Comparison of ENCODE assay signal across 1 cellular context in the genomic region with DNA sequence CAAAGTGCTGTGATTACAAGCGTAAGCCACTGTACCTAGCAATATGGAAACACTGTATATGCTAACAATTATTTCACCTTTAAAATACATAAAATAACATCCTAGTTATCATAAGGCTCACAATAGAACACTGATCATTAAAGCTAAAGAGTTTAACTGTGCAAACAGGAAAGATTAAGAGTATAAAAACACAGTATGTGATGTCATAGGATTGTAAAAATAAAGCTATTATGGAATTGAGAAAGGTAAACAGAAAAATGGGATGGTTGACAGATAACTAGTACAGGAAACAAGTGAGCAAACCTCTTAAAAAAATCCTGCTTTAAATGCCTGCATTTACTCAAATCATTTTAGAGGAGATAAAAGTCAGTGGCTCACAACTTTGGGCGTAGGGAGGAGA.
TF ChIP-seq lines count a peak whose summit lies in the region.

No MANE protein-coding gene starts in this region.

TF ChIP-seq in HEK293, 187 proteins besides CTCF, POLR2A, EP300 and RAD21 (continued from another document and continues in another):
- no peak for TF ChIP-seq PRDM4 (tag by site-specific recombination; IDR thresholded peaks at IDR 0.05)
- no peak for TF ChIP-seq ZNF600 (tag by site-specific recombination; IDR thresholded peaks at IDR 0.05)
- TF ChIP-seq FEZF1 (tag by site-specific recombination; IDR thresholded peaks at IDR 0.05) = peak; percentile 95
- 0 out of 2 replicates have a peak, but pooled peaks have one; percentile 53 for TF ChIP-seq BCL11B (tag by site-specific recombination; IDR thresholded peaks at IDR 0.05; ENCODE audit: low read depth)
- TF ChIP-seq ZFHX2 (tag by site-specific recombination; conservative IDR thresholded peaks at IDR 0.05) = no peak
- TF ChIP-seq PRDM1 (tag by site-specific recombination; IDR thresholded peaks at IDR 0.05) = no peak
- no peak for TF ChIP-seq ZFP37 (tag by site-specific recombination; IDR thresholded peaks at IDR 0.05)
- TF ChIP-seq ZNF138 (tag by site-specific recombination; IDR thresholded peaks at IDR 0.05; ENCODE audit: borderline replicate concordance) = no peak
- no peak for TF ChIP-seq ZNF121 (tag by site-specific recombination; IDR thresholded peaks at IDR 0.05)
- TF ChIP-seq SCRT1 (tag by site-specific recombination; IDR thresholded peaks at IDR 0.05; ENCODE audit: borderline replicate concordance) = peak; percentile 52; the same call in 1 of the 2 replicates
- TF ChIP-seq INSM2 (tag by site-specific recombination; IDR thresholded peaks at IDR 0.05) = no peak
- TF ChIP-seq ATF2 (tag by site-specific recombination; IDR thresholded peaks at IDR 0.05; ENCODE audit: low read depth) = peak; percentile 81
- TF ChIP-seq ZNF843 (tag by site-specific recombination; IDR thresholded peaks at IDR 0.05) = peak; percentile 85
- no peak for TF ChIP-seq ZNF10 (tag by site-specific recombination; IDR thresholded peaks at IDR 0.05)
- TF ChIP-seq ZNF114 (tag by site-specific recombination; IDR thresholded peaks at IDR 0.05) = no peak
- TF ChIP-seq, protein P1, sequence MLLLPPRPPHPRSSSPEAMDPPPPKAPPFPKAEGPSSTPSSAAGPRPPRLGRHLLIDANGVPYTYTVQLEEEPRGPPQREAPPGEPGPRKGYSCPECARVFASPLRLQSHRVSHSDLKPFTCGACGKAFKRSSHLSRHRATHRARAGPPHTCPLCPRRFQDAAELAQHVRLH (tag by site-specific recombination; IDR thresholded peaks at IDR 0.05) = 0 out of 2 replicates have a peak, but pooled peaks have one; percentile 29
- peak; percentile 38; the same call in 1 of the 2 replicates for TF ChIP-seq KLF8 (tag by site-specific recombination; IDR thresholded peaks at IDR 0.05)
- no peak for TF ChIP-seq ZNF175 (tag by site-specific recombination; IDR thresholded peaks at IDR 0.05)
- no peak for TF ChIP-seq ZBTB10 (tag by site-specific recombination; IDR thresholded peaks at IDR 0.05)
- no peak for TF ChIP-seq ZNF544 (tag by site-specific recombination; IDR thresholded peaks at IDR 0.05)
- no peak for TF ChIP-seq ZNF274 (IDR thresholded peaks at IDR 0.05; ENCODE audit: low read length)
- no peak for TF ChIP-seq ZNF274 (tag by site-specific recombination; IDR thresholded peaks at IDR 0.05; ENCODE audit: borderline replicate concordance)
- TF ChIP-seq ZNF394 (tag by site-specific recombination; IDR thresholded peaks at IDR 0.05; ENCODE audit: borderline replicate concordance) = no peak
- TF ChIP-seq ZFP69B (tag by site-specific recombination; IDR thresholded peaks at IDR 0.05) = no peak
- TF ChIP-seq ZNF768 (tag by site-specific recombination; IDR thresholded peaks at IDR 0.05) = no peak
- no peak for TF ChIP-seq ZFP3 (tag by site-specific recombination; IDR thresholded peaks at IDR 0.05; ENCODE audit: low read depth)
- no peak for TF ChIP-seq ZNF214 (tag by site-specific recombination; IDR thresholded peaks at IDR 0.05; ENCODE audit: borderline replicate concordance)
- TF ChIP-seq, protein P2, sequence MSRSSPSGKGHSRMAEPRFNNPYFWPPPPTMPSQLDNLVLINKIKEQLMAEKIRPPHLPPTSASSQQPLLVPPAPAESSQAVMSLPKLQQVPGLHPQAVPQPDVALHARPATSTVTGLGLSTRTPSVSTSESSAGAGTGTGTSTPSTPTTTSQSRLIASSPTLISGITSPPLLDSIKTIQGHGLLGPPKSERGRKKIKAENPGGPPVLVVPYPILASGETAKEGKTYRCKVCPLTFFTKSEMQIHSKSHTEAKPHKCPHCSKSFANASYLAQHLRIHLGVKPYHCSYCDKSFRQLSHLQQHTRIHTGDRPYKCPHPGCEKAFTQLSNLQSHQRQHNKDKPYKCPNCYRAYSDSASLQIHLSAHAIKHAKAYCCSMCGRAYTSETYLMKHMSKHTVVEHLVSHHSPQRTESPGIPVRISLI (tag by site-specific recombination; IDR thresholded peaks at IDR 0.05) = 0 out of 2 replicates have a peak, but pooled peaks have one; percentile 47
- TF ChIP-seq OSR2 (tag by site-specific recombination; IDR thresholded peaks at IDR 0.05) = peak; percentile 84
- no peak for TF ChIP-seq YY2 (tag by site-specific recombination; IDR thresholded peaks at IDR 0.05)
- 0 out of 2 replicates have a peak, but pooled peaks have one; percentile 38 for TF ChIP-seq ZEB2 (tag by site-specific recombination; IDR thresholded peaks at IDR 0.05)
- TF ChIP-seq ZBTB44 (tag by site-specific recombination; IDR thresholded peaks at IDR 0.05) = no peak
- peak; percentile 78 for TF ChIP-seq HIC1 (tag by site-specific recombination; IDR thresholded peaks at IDR 0.05)
- TF ChIP-seq GLIS1 (tag by site-specific recombination; IDR thresholded peaks at IDR 0.05) = no peak
- TF ChIP-seq, protein P3, sequence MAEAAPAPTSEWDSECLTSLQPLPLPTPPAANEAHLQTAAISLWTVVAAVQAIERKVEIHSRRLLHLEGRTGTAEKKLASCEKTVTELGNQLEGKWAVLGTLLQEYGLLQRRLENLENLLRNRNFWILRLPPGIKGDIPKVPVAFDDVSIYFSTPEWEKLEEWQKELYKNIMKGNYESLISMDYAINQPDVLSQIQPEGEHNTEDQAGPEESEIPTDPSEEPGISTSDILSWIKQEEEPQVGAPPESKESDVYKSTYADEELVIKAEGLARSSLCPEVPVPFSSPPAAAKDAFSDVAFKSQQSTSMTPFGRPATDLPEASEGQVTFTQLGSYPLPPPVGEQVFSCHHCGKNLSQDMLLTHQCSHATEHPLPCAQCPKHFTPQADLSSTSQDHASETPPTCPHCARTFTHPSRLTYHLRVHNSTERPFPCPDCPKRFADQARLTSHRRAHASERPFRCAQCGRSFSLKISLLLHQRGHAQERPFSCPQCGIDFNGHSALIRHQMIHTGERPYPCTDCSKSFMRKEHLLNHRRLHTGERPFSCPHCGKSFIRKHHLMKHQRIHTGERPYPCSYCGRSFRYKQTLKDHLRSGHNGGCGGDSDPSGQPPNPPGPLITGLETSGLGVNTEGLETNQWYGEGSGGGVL (tag by site-specific recombination; IDR thresholded peaks at IDR 0.05) = no peak
- TF ChIP-seq ZNF23 (tag by site-specific recombination; IDR thresholded peaks at IDR 0.05; ENCODE audit: borderline replicate concordance) = no peak
- no peak for TF ChIP-seq ZNF548 (tag by site-specific recombination; IDR thresholded peaks at IDR 0.05)
- peak; percentile 86 for TF ChIP-seq ZNF629 (tag by site-specific recombination; IDR thresholded peaks at IDR 0.05)
- peak; percentile 92 for TF ChIP-seq PRDM6 (tag by site-specific recombination; IDR thresholded peaks at IDR 0.05)
- 0 out of 2 replicates have a peak, but pooled peaks have one; percentile 58 for TF ChIP-seq ZBTB1 (tag by site-specific recombination; IDR thresholded peaks at IDR 0.05)
- TF ChIP-seq WT1 (tag by site-specific recombination; IDR thresholded peaks at IDR 0.05) = peak; percentile 69; the same call in 1 of the 2 replicates
